14 cellular contexts compared by ENCODE assay signal in the genomic region with DNA sequence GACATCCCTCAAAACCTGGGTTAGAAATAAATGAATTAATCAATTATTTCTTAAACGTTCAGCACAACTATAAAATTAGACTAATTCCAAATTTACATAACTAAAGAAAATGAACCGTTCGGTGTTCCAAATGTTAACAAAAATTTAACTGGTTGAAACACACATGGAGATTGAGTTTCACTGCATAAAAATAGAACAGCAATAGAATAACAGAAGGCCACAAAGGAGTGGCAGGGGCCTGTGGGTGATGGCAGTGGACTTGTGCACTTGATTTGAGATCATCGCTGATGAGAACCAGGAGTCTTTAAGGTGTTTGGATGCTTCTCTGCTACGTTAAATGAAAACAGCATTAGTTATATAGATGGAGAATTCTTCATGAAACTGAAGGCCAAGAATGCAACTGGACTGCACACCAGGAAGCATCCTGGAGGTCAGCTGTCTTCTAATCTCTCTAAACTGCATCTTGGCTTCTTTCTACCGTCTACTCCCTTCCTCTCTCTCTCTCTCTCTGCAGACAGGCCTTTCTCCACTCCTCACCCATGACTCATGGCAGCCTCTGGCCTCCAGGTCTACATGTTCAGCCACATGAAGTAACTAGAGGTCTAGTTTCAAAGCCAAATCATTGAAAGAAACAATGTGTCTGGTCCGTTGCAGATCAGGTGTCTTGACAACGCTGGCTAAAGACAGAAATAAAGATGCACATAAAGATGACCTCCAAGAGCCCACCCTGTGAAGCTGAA.
DNase-seq lines count a peak whose midpoint lies in the region; TF ChIP-seq lines count a peak whose summit lies in the region.
"Had no signal": no experiment of that assay in that cellular context is flagged by ENCODE, and none has a peak within 500 bp of the region (broad histone marks: within the 10 kb centered on the region; RNA-seq: fewer than 3 reads in every experiment).

No MANE protein-coding gene starts in this region.

- intact Hi-C loops in lower leg skin (cut with DNase I; ENCODE audit: low total_unique reads): no loop called here

- H3K9ac ChIP-seq in SK-N-SH (no peak overlapping the region), MM.1S (ENCODE audit: low read length) (no peak overlapping the region)
- H3K9ac ChIP-seq: BLaER1 treated with 17β-estradiol and CSF1 and Interleukin-3, amounts not matched to agents 10 nM and 100 nM had no signal

- no peaks in the 10 kb centered on the region for H3K79me2 ChIP-seq in SK-N-SH (ENCODE audit: insufficient read depth)
- no peaks in the 10 kb centered on the region for H3K79me2 ChIP-seq in MM.1S (ENCODE audit: low read length)

- TF ChIP-seq RAD21 in SK-N-SH (IDR thresholded peaks at IDR 0.05; ENCODE audit: low read length): no peak

- H3K27me3 ChIP-seq in HAP-1 (ENCODE audit: low read depth) (no peaks in the 10 kb centered on the region), SK-N-SH (ENCODE audit: insufficient read depth) (no peaks in the 10 kb centered on the region), MM.1S (replicated peaks; ENCODE audit: insufficient read depth, low read length) (no peaks in the 10 kb centered on the region)
- H3K27me3 ChIP-seq: BLaER1 treated with 17β-estradiol and CSF1 and Interleukin-3, amounts not matched to agents 10 nM and 100 nM; thyroid gland had no signal

- H3K27ac ChIP-seq in SK-N-SH (ENCODE audit: low read depth in 2 of 2, low read length in 1 of 2) (no peak overlapping the region), epithelial cell of prostate (no peak overlapping the region), MM.1S (ENCODE audit: low read length) (no peak overlapping the region)
- H3K27ac ChIP-seq: BLaER1 treated with 17β-estradiol and CSF1 and Interleukin-3, amounts not matched to agents 10 nM and 100 nM; thyroid gland had no signal

- H4K20me1 ChIP-seq in SK-N-SH (ENCODE audit: insufficient read depth): no peaks in the 10 kb centered on the region
- H4K20me1 ChIP-seq in MM.1S (ENCODE audit: insufficient read depth, low read length): no peaks in the 10 kb centered on the region
- H4K20me1 ChIP-seq: BLaER1 treated with 17β-estradiol and CSF1 and Interleukin-3, amounts not matched to agents 10 nM and 100 nM had no signal

- H3K4me1 ChIP-seq in HAP-1: peaks cover 36% of the 10 kb centered on the region
- peaks cover 0 to 5% of the 10 kb centered on the region in 2 experiments; a peak in 1 of 4 replicates for H3K4me1 ChIP-seq in SK-N-SH (ENCODE audit: control insufficient read depth in 1 of 2, insufficient read depth in 2 of 2, low read depth in 1 of 2, low read length in 1 of 2)
- H3K4me1 ChIP-seq in MM.1S (ENCODE audit: low read length): no peaks in the 10 kb centered on the region
- H3K4me1 ChIP-seq: thyroid gland had no signal

- TF ChIP-seq EP300 in SK-N-SH (IDR thresholded peaks at IDR 0.05; ENCODE audit: borderline replicate concordance in 1 of 2, low read depth in 1 of 2, low read length in 1 of 2): no peak

- CTCF ChIA-PET in SK-N-SH (lab: Yijun Ruan, JAX): no interaction called here

- 0 out of 2 replicates have a peak overlapping the region, but pooled peaks have one; percentile 0 for H3K4me2 ChIP-seq in SK-N-SH
- no peak overlapping the region for H3K4me2 ChIP-seq in MM.1S (ENCODE audit: low read depth, low read length)
- H3K4me2 ChIP-seq: BLaER1 treated with 17β-estradiol and CSF1 and Interleukin-3, amounts not matched to agents 10 nM and 100 nM had no signal

- POLR2A ChIA-PET in SK-N-SH (lab: Yijun Ruan, JAX): no interaction called here

- H2AFZ ChIP-seq in SK-N-SH (ENCODE audit: low read depth) (peak overlapping the region; percentile 36; the same call in 1 of the 2 replicates), MM.1S (ENCODE audit: low read length) (no peak overlapping the region)

- DNase-seq in HAP-1 (ENCODE audit: low spot score in 2 of 2) (peak; percentile 43 to 51), SK-N-SH (no peak), epithelial cell of prostate (ENCODE audit: low read depth, low spot score) (peak; percentile 20), renal cortical epithelial cell (ENCODE audit: low read depth) (peak; percentile 61), lower leg skin (ENCODE audit: low spot score in 2 of 2) (no peak), MM.1S (no peak), NCI-H1694 (lab: John Stamatoyannopoulos, UW) (no peak)
- DNase-seq: activated CD4-positive, alpha-beta T cell treated with anti-CD3 and anti-CD28 coated beads for 1 hour; activated naive CD4-positive, alpha-beta T cell; NCI-H1436; Right ventricle myocardium superior; T-helper 2 cell; thyroid gland had no signal

- WGBS in SK-N-SH (ENCODE audit: low lambda C conversion rate): 38% methylated on average over 8 of the region's 8 CpGs
- 80 to 85% methylated on average over 8 of the region's 8 CpGs for WGBS in lower leg skin, 2 donors

- H3F3A ChIP-seq in SK-N-SH (replicated peaks; ENCODE audit: insufficient read depth): peaks cover 5% of the 10 kb centered on the region
- H3F3A ChIP-seq in MM.1S (ENCODE audit: insufficient read depth, low read length): no peaks in the 10 kb centered on the region

- in situ Hi-C loops in HAP-1 (cut with MboI; ENCODE audit: low sequenced_read_pairs): no loop called here

- H3K9me2 ChIP-seq in SK-N-SH (no peaks in the 10 kb centered on the region), MM.1S (replicated peaks; ENCODE audit: insufficient read depth, low read length) (no peaks in the 10 kb centered on the region)

- H3K36me3 ChIP-seq in HAP-1 (replicated peaks) (no peaks in the 10 kb centered on the region), SK-N-SH (replicated peaks in 1 of 2; ENCODE audit: control insufficient read depth in 1 of 2, insufficient read depth in 2 of 2, low read length in 1 of 2) (no peaks in the 10 kb centered on the region), MM.1S (replicated peaks; ENCODE audit: insufficient read depth, low read length) (no peaks in the 10 kb centered on the region)
- H3K36me3 ChIP-seq: BLaER1 treated with 17β-estradiol and CSF1 and Interleukin-3, amounts not matched to agents 10 nM and 100 nM; thyroid gland had no signal

- H3K9me3 ChIP-seq in HAP-1 (no peaks in the 10 kb centered on the region), SK-N-SH (no peaks in the 10 kb centered on the region), MM.1S (replicated peaks; ENCODE audit: insufficient read depth, low read length) (no peaks in the 10 kb centered on the region)
- H3K9me3 ChIP-seq: BLaER1 treated with 17β-estradiol and CSF1 and Interleukin-3, amounts not matched to agents 10 nM and 100 nM; thyroid gland had no signal

- no peak overlapping the region for H3K4me3 ChIP-seq in HAP-1
- no peak overlapping the region for H3K4me3 ChIP-seq in SK-N-SH (ENCODE audit: low read depth in 2 of 2, low read length in 1 of 2)
- no peak overlapping the region for H3K4me3 ChIP-seq in lower leg skin (ENCODE audit: low read depth, poor library complexity, severe bottlenecking)
- H3K4me3 ChIP-seq in MM.1S (ENCODE audit: low read length): no peak overlapping the region
- H3K4me3 ChIP-seq: BLaER1 treated with 17β-estradiol and CSF1 and Interleukin-3, amounts not matched to agents 10 nM and 100 nM; thyroid gland had no signal

- TF ChIP-seq CTCF in SK-N-SH (IDR thresholded peaks at IDR 0.05) (no peak), lower leg skin (IDR thresholded peaks at IDR 0.05) (no peak), MM.1S (IDR thresholded peaks at IDR 0.05; ENCODE audit: low read length) (no peak)

- TF ChIP-seq POLR2A in lower leg skin (IDR thresholded peaks at IDR 0.05): no peak

TF ChIP-seq in SK-N-SH, 30 proteins besides CTCF, POLR2A, EP300 and RAD21:
- TF ChIP-seq FOSL2 (IDR thresholded peaks at IDR 0.05; ENCODE audit: borderline replicate concordance, low read depth) (peak; percentile 32; the same call in 1 of the 2 replicates), GABPA (IDR thresholded peaks at IDR 0.05; ENCODE audit: low read depth) (no peak), JUND (IDR thresholded peaks at IDR 0.05) (0 out of 2 replicates have a peak, but pooled peaks have one; percentile 30), NFIC (IDR thresholded peaks at IDR 0.05; ENCODE audit: borderline replicate concordance) (no peak)
- TF ChIP-seq, protein P1, sequence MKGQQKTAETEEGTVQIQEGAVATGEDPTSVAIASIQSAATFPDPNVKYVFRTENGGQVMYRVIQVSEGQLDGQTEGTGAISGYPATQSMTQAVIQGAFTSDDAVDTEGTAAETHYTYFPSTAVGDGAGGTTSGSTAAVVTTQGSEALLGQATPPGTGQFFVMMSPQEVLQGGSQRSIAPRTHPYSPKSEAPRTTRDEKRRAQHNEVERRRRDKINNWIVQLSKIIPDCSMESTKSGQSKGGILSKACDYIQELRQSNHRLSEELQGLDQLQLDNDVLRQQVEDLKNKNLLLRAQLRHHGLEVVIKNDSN (IDR thresholded peaks at IDR 0.05; ENCODE audit: borderline replicate concordance, low read depth): 0 out of 2 replicates have a peak, but pooled peaks have one; percentile 5

Comparison
In these comparisons a context has a peak if more than half of its experiments do, and no peak if none do; other contexts are left out.
1. DNase-seq: peak in HAP-1 (2 of 2), epithelial cell of prostate (single experiment) and renal cortical epithelial cell (single experiment); none in SK-N-SH (single experiment), lower leg skin (0 of 2), MM.1S (single experiment) and NCI-H1694 (single experiment).